Comparison of ENCODE assay signal across 9 cellular contexts in genomic region chr16:89557230-89557935, GRCh38. TPM values are rescaled to one million over a fixed set of nuclear protein-coding genes. Genes with fewer than 3 reads are reported as not detected.
A peak's percentile ranks its signal among the peaks of the same experiment; 100 is the strongest.
DNase-seq lines count a peak whose midpoint lies in the region; ATAC-seq, FAIRE-seq and TF ChIP-seq lines count a peak whose summit lies in the region.
"Had no signal": no experiment of that assay in that cellular context is flagged by ENCODE, and none has a peak within 500 bp of the region (broad histone marks: within the 10 kb centered on the region; RNA-seq: fewer than 3 reads in every experiment).

No MANE protein-coding gene starts in this region.

- H3K9ac ChIP-seq in BLaER1 treated with 17β-estradiol and CSF1 and Interleukin-3, amounts not matched to agents 10 nM and 100 nM: peak overlapping the region in 10 of 11 experiments; percentile 31 to 94 (median 59); a peak in 18 of 22 replicates

- H3F3A ChIP-seq in GM23338 (replicated peaks; ENCODE audit: low read depth): peaks cover 52% of the 10 kb centered on the region

- H3K4me2 ChIP-seq in BLaER1 treated with 17β-estradiol and CSF1 and Interleukin-3, amounts not matched to agents 10 nM and 100 nM: peak overlapping the region; percentile 61 to 97 (median 75)
- H3K4me2 ChIP-seq in GM23338 (no peak overlapping the region), osteoblast (ENCODE audit: insufficient read depth, low read length) (no peak overlapping the region)

- H3K27ac ChIP-seq in BLaER1 treated with 17β-estradiol and CSF1 and Interleukin-3, amounts not matched to agents 10 nM and 100 nM: peak overlapping the region in 10 of 11 experiments; percentile 15 to 97 (median 94); a peak in 17 of 22 replicates
- H3K27ac ChIP-seq in GM23338 (ENCODE audit: low read depth) (peak overlapping the region; percentile 85), osteoblast (ENCODE audit: low read depth, low read length) (no peak overlapping the region), testis (no peak overlapping the region)
- H3K27ac ChIP-seq: SK-N-MC had no signal

- DNase-seq in GM23338 (ENCODE audit: low spot score) (peak; percentile 95), SHP77 (lab: John Stamatoyannopoulos, UW) (peak; percentile 80 to 84), frontal cortex (ENCODE audit: low spot score in 2 of 2) (peak; percentile 79 to 80), osteoblast (ENCODE audit: insufficient read length, low spot score, missing footprints) (peak; percentile 98), testis (peak; percentile 90)
- peak; percentile 76 for DNase-seq in activated gamma-delta T cell treated with anti-CD3 and anti-CD28 coated beads, Interleukin-2, amount 50 U/mL, for 16 hours (ENCODE audit: low read depth)

- intact Hi-C loops in testis (cut with DNase I; ENCODE audit: low total_unique reads): no loop called here

- no peak for FAIRE-seq in frontal cortex (lab: Jason Lieb, UNC)

- peak; percentile 82 to 88 for TF ChIP-seq CTCF in GM23338 (conservative IDR thresholded peaks at IDR 0.05; ENCODE audit: low read depth in 2 of 2)
- peak; percentile 96 for TF ChIP-seq CTCF in osteoblast (IDR thresholded peaks at IDR 0.05; ENCODE audit: extremely low read depth, low read depth, low read length)
- peak; percentile 56 to 73 (median 70) for TF ChIP-seq CTCF in testis (IDR thresholded peaks at IDR 0.05)

- H4K20me1 ChIP-seq in BLaER1 treated with 17β-estradiol and CSF1 and Interleukin-3, amounts not matched to agents 10 nM and 100 nM: peaks cover 16 to 28% (median 17%) of the 10 kb centered on the region in 11 experiments; a peak in 21 of 22 replicates
- H4K20me1 ChIP-seq in GM23338 (replicated peaks; ENCODE audit: insufficient read depth) (peaks cover 11% of the 10 kb centered on the region), osteoblast (ENCODE audit: insufficient read depth, low read length) (peaks cover 19% of the 10 kb centered on the region)

- H3K79me2 ChIP-seq in GM23338 (replicated peaks; ENCODE audit: insufficient read depth) (peaks cover 19% of the 10 kb centered on the region), osteoblast (ENCODE audit: insufficient read depth, low read length) (peaks cover 19% of the 10 kb centered on the region)

- WGBS in testis, 2 donors: 48 to 54% methylated on average over 16 to 17 of the region's 17 CpGs

- ATAC-seq in GM23338: peak; percentile 67
- ATAC-seq in GM18873 (IDR thresholded peaks at IDR 0.05; ENCODE audit: low FRiP score, unreplicated experiment): no peak

- H3K9me3 ChIP-seq in BLaER1 treated with 17β-estradiol and CSF1 and Interleukin-3, amounts not matched to agents 10 nM and 100 nM (replicated peaks in 1 of 11): peaks cover 0 to 8% (median 0%) of the 10 kb centered on the region in 11 experiments; a peak in 2 of 22 replicates
- H3K9me3 ChIP-seq in osteoblast (ENCODE audit: low read depth, low read length): no peaks in the 10 kb centered on the region
- no peaks in the 10 kb centered on the region for H3K9me3 ChIP-seq in testis

- peaks cover 43 to 54% (median 50%) of the 10 kb centered on the region in 10 experiments for H3K4me1 ChIP-seq in BLaER1 treated with 17β-estradiol and CSF1 and Interleukin-3, amounts not matched to agents 10 nM and 100 nM
- H3K4me1 ChIP-seq in GM23338 (ENCODE audit: insufficient read depth) (peaks cover 9% of the 10 kb centered on the region), osteoblast (ENCODE audit: insufficient read depth, low read length) (peaks cover 19% of the 10 kb centered on the region), testis (peaks cover 11% of the 10 kb centered on the region)

- peaks cover 48 to 63% (median 54%) of the 10 kb centered on the region in 11 experiments for H3K36me3 ChIP-seq in BLaER1 treated with 17β-estradiol and CSF1 and Interleukin-3, amounts not matched to agents 10 nM and 100 nM
- H3K36me3 ChIP-seq in GM23338 (ENCODE audit: insufficient read depth) (peaks cover 21% of the 10 kb centered on the region), osteoblast (ENCODE audit: insufficient read depth, low read length) (peaks cover 53% of the 10 kb centered on the region), testis (ENCODE audit: low read depth, missing control alignments) (no peaks in the 10 kb centered on the region)

- no peaks in the 10 kb centered on the region for H3K27me3 ChIP-seq in BLaER1 treated with 17β-estradiol and CSF1 and Interleukin-3, amounts not matched to agents 10 nM and 100 nM
- H3K27me3 ChIP-seq in GM23338 (ENCODE audit: insufficient read depth) (no peaks in the 10 kb centered on the region), osteoblast (ENCODE audit: insufficient read depth, low read length) (no peaks in the 10 kb centered on the region), testis (no peaks in the 10 kb centered on the region)

- peak overlapping the region; percentile 87 for H3K27ac Mint-ChIP-seq in GM23338

- H3K4me3 Mint-ChIP-seq in GM23338: 0 out of 3 replicates have a peak overlapping the region, but pooled peaks have one; percentile 25

- peak overlapping the region in 2 of 10 experiments; percentile 5 to 17; a peak in 1 of 20 replicates for H3K4me3 ChIP-seq in BLaER1 treated with 17β-estradiol and CSF1 and Interleukin-3, amounts not matched to agents 10 nM and 100 nM
- H3K4me3 ChIP-seq in GM23338 (no peak overlapping the region), osteoblast (ENCODE audit: insufficient read depth, low read length) (no peak overlapping the region), testis (no peak overlapping the region)
- H3K4me3 ChIP-seq: SK-N-MC had no signal

- peaks cover 23% of the 10 kb centered on the region for H3K27me3 Mint-ChIP-seq in GM23338 (ENCODE audit: insufficient read depth, low read depth, poor library complexity)

- H2AFZ ChIP-seq in GM23338 (no peak overlapping the region), osteoblast (ENCODE audit: low read length) (peak overlapping the region; percentile 20)

- TF ChIP-seq POLR2A in testis (IDR thresholded peaks at IDR 0.05): no peak

- no peaks in the 10 kb centered on the region for H3K9me2 ChIP-seq in GM23338 (ENCODE audit: insufficient read depth)

- H3K9me3 Mint-ChIP-seq in GM23338: peaks cover 10% of the 10 kb centered on the region; the same call in 1 of the 3 replicates

- H3K36me3 Mint-ChIP-seq in GM23338 (ENCODE audit: low read depth): peaks cover 57% of the 10 kb centered on the region

- H3K4me1 Mint-ChIP-seq in GM23338: peaks cover 13% of the 10 kb centered on the region

TF ChIP-seq in GM23338, 12 proteins besides CTCF, POLR2A, EP300 and RAD21:
- TF ChIP-seq POLR2AphosphoS5 (IDR thresholded peaks at IDR 0.05; ENCODE audit: low read depth) (peak; percentile 21; the same call in 1 of the 2 replicates), ETS1 (IDR thresholded peaks at IDR 0.05) (no peak)

RNA-seq across cellular contexts. Expression of gene RPL13, which starts 3.1 kb away (rescaled TPM):
- 3,617 and 4,677 TPM in 2 replicates for total RNA-seq in GM23338 (2014; rRNA removed; shearing (Covaris generic))
- polyA plus RNA-seq in GM23338 (2016; fragmentation: Nextera tagmentation; extraction: Ambion mirVana) (3,489 and 3,901 TPM in 2 replicates), testis (ENCODE audit: insufficient read depth, low read depth, low replicate concordance) (1,947 TPM)
- total RNA-seq in frontal cortex (1,545 TPM), osteoblast (2,112 and 2,440 TPM in 2 replicates), testis (1,000 to 10,000 TPM; 1,952 to 3,862 TPM)

RNA-seq across cellular contexts. Expression of gene CPNE7, which starts 18.2 kb away (rescaled TPM):
- total RNA-seq in GM23338 (2014; rRNA removed; shearing (Covaris generic)): 15.7 and 18.4 TPM in 2 replicates
- polyA plus RNA-seq in GM23338 (2016; fragmentation: Nextera tagmentation; extraction: Ambion mirVana) (10.0 and 11.2 TPM in 2 replicates), testis (ENCODE audit: insufficient read depth, low read depth, low replicate concordance) (3.3 TPM)
- total RNA-seq in frontal cortex (15.1 TPM), osteoblast (7.2 and 21.8 TPM in 2 replicates), testis (10 to 100 TPM; 12.5 to 15.0 TPM)

RNA-seq across cellular contexts. Expression of gene SPG7, which starts 49.2 kb away (rescaled TPM):
- 267 and 326 TPM in 2 replicates for total RNA-seq in GM23338 (2014; rRNA removed; shearing (Covaris generic))
- polyA plus RNA-seq in GM23338 (2016; fragmentation: Nextera tagmentation; extraction: Ambion mirVana) (69.4 and 77.1 TPM in 2 replicates), testis (ENCODE audit: insufficient read depth, low read depth, low replicate concordance) (97.9 TPM)
- total RNA-seq in frontal cortex (84.8 TPM), osteoblast (76.3 and 85.8 TPM in 2 replicates), testis (100 to 1,000 TPM; 275 to 307 TPM)

RNA-seq across cellular contexts. Expression of gene DPEP1, which starts 56.1 kb away (rescaled TPM):
- 0.93 and 2.3 TPM in 2 replicates for total RNA-seq in GM23338 (2014; rRNA removed; shearing (Covaris generic))
- polyA plus RNA-seq in GM23338 (2016; fragmentation: Nextera tagmentation; extraction: Ambion mirVana): 0.38 and 1.7 TPM in 2 replicates
- total RNA-seq in frontal cortex: 2.4 TPM
- total RNA-seq in osteoblast: 0.29 and 0.36 TPM in 2 replicates
- 100 to 1,000 TPM; 125 to 256 TPM for total RNA-seq in testis
- polyA plus RNA-seq in testis (ENCODE audit: insufficient read depth, low read depth, low replicate concordance): 105 TPM

Comparison
In these comparisons a context has a peak if more than half of its experiments do, and no peak if none do; other contexts are left out.
1. H3K27ac ChIP-seq: peak in BLaER1 treated with 17β-estradiol and CSF1 and Interleukin-3, amounts not matched to agents 10 nM and 100 nM (10 of 11) and GM23338 (single experiment); none in osteoblast (single experiment) and testis (0 of 2).
2. H3K4me2 ChIP-seq: peak in BLaER1 treated with 17β-estradiol and CSF1 and Interleukin-3, amounts not matched to agents 10 nM and 100 nM (11 of 11); none in GM23338 (single experiment) and osteoblast (single experiment).
3. Peak in every context shown above with its lines, with median percentiles within 50 percentile points of each other: DNase-seq and CTCF ChIP-seq.